Comparison of ENCODE assay signal across 26 cellular contexts in the genomic region with DNA sequence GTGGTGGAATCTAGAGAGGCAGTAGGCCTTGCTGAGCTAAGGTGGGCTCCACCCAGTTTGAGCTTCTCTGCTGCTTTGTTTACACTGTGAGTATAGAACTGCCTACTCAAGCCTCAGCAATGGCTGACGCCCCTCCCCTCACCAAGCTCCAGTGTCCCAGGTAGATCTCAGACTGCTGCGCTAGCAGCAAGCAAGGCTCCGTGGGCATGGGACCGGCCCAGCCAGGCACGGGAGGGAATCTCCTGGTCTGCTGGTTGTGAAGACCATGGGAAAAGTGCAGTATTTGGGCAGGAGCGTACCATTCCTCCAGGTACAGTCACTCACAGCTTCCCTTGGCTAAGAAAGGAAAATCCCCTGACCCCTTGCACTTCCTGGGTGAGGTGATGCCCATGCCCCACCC.
"Had no signal": no experiment of that assay in that cellular context is flagged by ENCODE, and none has a peak within 500 bp of the region (broad histone marks: within the 10 kb centered on the region; RNA-seq: fewer than 3 reads in every experiment).

No MANE protein-coding gene starts in this region.

- H3K4me3 ChIP-seq: stomach, suprapubic skin, testis, thoracic aorta, thyroid gland, tibial artery, tibial nerve, transverse colon, upper lobe of left lung, upper lobe of right lung, uterus, vagina had no signal

- H3K4me1 ChIP-seq: stomach, suprapubic skin, testis, thyroid gland, tibial artery, tibial nerve, transverse colon, upper lobe of left lung, upper lobe of right lung, uterus, vagina had no signal

- H3K27ac ChIP-seq: stomach, suprapubic skin, testis, thoracic aorta, thyroid gland, tibial artery, tibial nerve, transverse colon, upper lobe of left lung, upper lobe of right lung, uterus, vagina had no signal

- ATAC-seq: stimulated activated effector memory CD8-positive, alpha-beta T cell treated with anti-CD3 and anti-CD28 coated beads, Interleukin-12 subunit alpha, Interleukin-12 subunit beta, amount 100 ng/mL, for 72 hours; stimulated activated memory B cell treated with anti-CD40 and anti-IgM and Interleukin-4, amounts not matched to agents 10 μg/mL and 1 μg/mL and 100 μg/mL, for 72 hours; stimulated activated naive B cell treated with anti-CD40 and anti-IgM and Interleukin-4, amounts not matched to agents 10 μg/mL and 1 μg/mL and 100 μg/mL, for 72 hours; stimulated activated naive CD8-positive, alpha-beta T cell treated with anti-CD3 and anti-CD28 coated beads, Interleukin-15, amount 100 ng/mL, for 72 hours; stimulated activated naive CD8-positive, alpha-beta T cell treated with anti-CD3 and anti-CD28 coated beads, Interleukin-15, Interleukin-2, amounts not matched to agents 100 U/mL and 50 U/mL, for 24 hours; upper lobe of right lung had no signal

- H3K27me3 ChIP-seq: stomach, suprapubic skin, testis, thyroid gland, tibial artery, tibial nerve, transverse colon, upper lobe of left lung, upper lobe of right lung, uterus, vagina had no signal

- DNase-seq: stimulated activated CD4-positive, alpha-beta T cell treated with anti-CD3 and anti-CD28 coated beads, Interleukin-2, amount 100 ng/mL, for 48 hours; stimulated activated CD4-positive, alpha-beta T cell treated with anti-CD3 and anti-CD28 coated beads, Interleukin-4, amount 100 ng/mL, for 1 hour; stimulated activated CD4-positive, alpha-beta T cell treated with anti-CD3 and anti-CD28 coated beads, Interleukin-4, amount 100 ng/mL, for 24 hours; stimulated activated CD4-positive, alpha-beta T cell treated with anti-CD3 and anti-CD28 coated beads, Interleukin-4, amount 100 ng/mL, for 4 hours; stimulated activated CD8-positive, alpha-beta memory T cell treated with anti-CD3 and anti-CD28 coated beads, Interleukin-4, amount 100 ng/mL, for 48 hours; stimulated activated naive B cell treated with anti-CD40 and anti-IgM and Interleukin-4, amounts not matched to agents 10 μg/mL and 1 μg/mL and 100 μg/mL, for 72 hours; stimulated activated naive CD4-positive, alpha-beta T cell; stimulated activated naive CD4-positive, alpha-beta T cell treated with Interleukin-2 at 50 U/mL for 16 hours; stimulated activated naive CD8-positive, alpha-beta T cell treated with anti-CD3 and anti-CD28 coated beads, Interleukin-15, amount 100 ng/mL, for 72 hours; stimulated activated naive CD8-positive, alpha-beta T cell treated with anti-CD3 and anti-CD28 coated beads, Interleukin-15, Interleukin-2, amounts not matched to agents 100 U/mL and 50 U/mL, for 24 hours; stomach; substantia nigra; testis; thyroid gland; tibial artery; transverse colon; trophoblast cell; upper lobe of right lung; uterus had no signal

- H3K36me3 ChIP-seq: stomach, suprapubic skin, thoracic aorta, thyroid gland, tibial artery, tibial nerve, transverse colon, upper lobe of left lung, upper lobe of right lung, uterus, vagina had no signal

- H3K9me3 ChIP-seq: suprapubic skin, testis, thoracic aorta, thyroid gland, tibial artery, transverse colon, upper lobe of right lung, uterus, vagina had no signal
